In genomic region chrX:3230496-3230895, GRCh38 we compare ENCODE assay signal across 1 cellular context.
TF ChIP-seq lines count a peak whose summit lies in the region.

No MANE protein-coding gene starts in this region.

TF ChIP-seq in IMR-90, 13 proteins besides CTCF, POLR2A, EP300 and RAD21 (continued from another document):
- no peak for TF ChIP-seq USF2 (IDR thresholded peaks at IDR 0.05; ENCODE audit: low read depth, low read length)
- TF ChIP-seq FOS (IDR thresholded peaks at IDR 0.05; ENCODE audit: low read depth, low read length): no peak
- TF ChIP-seq CEBPB (IDR thresholded peaks at IDR 0.05; ENCODE audit: low read depth, low read length): no peak
- no peak for TF ChIP-seq BHLHE40 (IDR thresholded peaks at IDR 0.05; ENCODE audit: low read depth, low read length)
